Comparison of ENCODE assay signal across 31 cellular contexts in genomic region chr10:97629289-97629688, GRCh38. TPM values are rescaled to one million over a fixed set of nuclear protein-coding genes. Genes with fewer than 3 reads are reported as not detected.
"Had no signal": no experiment of that assay in that cellular context is flagged by ENCODE, and none has a peak within 500 bp of the region (broad histone marks: within the 10 kb centered on the region; RNA-seq: fewer than 3 reads in every experiment).

No MANE protein-coding gene starts in this region.

- H3K4me1 ChIP-seq: testis had no signal

- H2AFZ ChIP-seq: neural progenitor cell had no signal

- H3K27me3 ChIP-seq: neural progenitor cell, spleen, testis, transverse colon had no signal

- ATAC-seq: activated CD4-positive, CD25-positive, alpha-beta regulatory T cell treated with anti-CD3 and anti-CD28 coated beads, Interleukin-2, amount 50 U/mL, for 24 hours; left colon; naive thymus-derived CD8-positive, alpha-beta T cell; right cardiac atrium; stimulated activated naive CD8-positive, alpha-beta T cell treated with anti-CD3 and anti-CD28 coated beads, Interleukin-15, Interleukin-2, amounts not matched to agents 100 U/mL and 50 U/mL, for 24 hours had no signal

- H3K4me3 ChIP-seq: neural progenitor cell, spleen, testis, transverse colon had no signal

- H3K36me3 ChIP-seq: neural progenitor cell, spleen, transverse colon, WERI-Rb-1 had no signal

- H3K9ac ChIP-seq: neural progenitor cell had no signal

- DNase-seq: activated CD4-positive, alpha-beta T cell treated with anti-CD3 and anti-CD28 coated beads for 48 hours; activated CD4-positive, alpha-beta T cell treated with anti-CD3 and anti-CD28 coated beads, Interleukin-2, amount 50 U/mL, for 48 hours; activated CD8-positive, alpha-beta memory T cell treated with anti-CD3 and anti-CD28 coated beads for 24 hours; activated effector memory CD4-positive, alpha-beta T cell treated with Interleukin-2 at 50 U/mL for 16 hours; activated naive CD4-positive, alpha-beta T cell treated with Interleukin-2 at 50 U/mL for 16 hours; anterior cingulate cortex; effector CD8-positive, alpha-beta T cell; glutamatergic neuron; left colon; naive thymus-derived CD8-positive, alpha-beta T cell; occipital lobe; right cardiac atrium; spleen; stimulated activated CD4-positive, alpha-beta T cell treated with anti-CD3 and anti-CD28 coated beads, Interleukin-2, amount 100 ng/mL, for 48 hours; stimulated activated naive CD8-positive, alpha-beta T cell treated with anti-CD3 and anti-CD28 coated beads, Interleukin-15, Interleukin-2, amounts not matched to agents 100 U/mL and 50 U/mL, for 24 hours; T-helper 9 cell; testis; transverse colon; WERI-Rb-1 had no signal

- FAIRE-seq: bronchial epithelial cell, colon, endometrium, frontal cortex, islet of Langerhans, TTC549 had no signal

- H3K4me2 ChIP-seq: neural progenitor cell had no signal

- H3K9me3 ChIP-seq: spleen, testis, transverse colon had no signal

- H3K27ac ChIP-seq: neural progenitor cell, spleen, testis, WERI-Rb-1 had no signal

RNA-seq across cellular contexts. Expression of gene C10orf62, which starts 39.8 kb away (rescaled TPM):
- total RNA-seq: dermis microvascular lymphatic vessel endothelial cell; frontal cortex; left colon; naive thymus-derived CD8-positive, alpha-beta T cell; occipital lobe; pulmonary artery endothelial cell; spleen; transverse colon; urinary bladder had no signal
- polyA plus RNA-seq: naive thymus-derived CD8-positive, alpha-beta T cell; spleen; urinary bladder had no signal

RNA-seq across cellular contexts. Expression of gene HOGA1, which starts 45.1 kb away (rescaled TPM):
- total RNA-seq: naive thymus-derived CD8-positive, alpha-beta T cell; transverse colon had no signal
- polyA plus RNA-seq: naive thymus-derived CD8-positive, alpha-beta T cell had no signal

RNA-seq across cellular contexts. Expression of gene ANKRD2, which starts 56.7 kb away (rescaled TPM):
- total RNA-seq: frontal cortex; left colon; liver; naive thymus-derived CD8-positive, alpha-beta T cell; occipital lobe; spleen; transverse colon had no signal
- polyA plus RNA-seq: liver; naive thymus-derived CD8-positive, alpha-beta T cell had no signal
